8 cellular contexts compared by ENCODE assay signal in genomic region chr1:220094016-220094911, GRCh38. TPM values are rescaled to one million over a fixed set of nuclear protein-coding genes. Genes with fewer than 3 reads are reported as not detected.
DNase-seq lines count a peak whose midpoint lies in the region; ATAC-seq and TF ChIP-seq lines count a peak whose summit lies in the region.

IARS2 (plus strand) TSS chr1:220094132; CDS start chr1:220094217, 85 bp downstream.

- H3K14ac ChIP-seq in IMR-90 (replicated peaks; ENCODE audit: low read depth, low read length) = peak within 1 kb of the TSS; percentile 80

- TF ChIP-seq POLR2A in IMR-90 (IDR thresholded peaks at IDR 0.05; ENCODE audit: low read depth, low read length) (no peak), stomach (IDR thresholded peaks at IDR 0.05) (no peak)

- in situ Hi-C loops in IMR-90 (cut with MboI; ENCODE audit: low sequenced_read_pairs) = no loop called here

- H2BK120ac ChIP-seq in IMR-90 (ENCODE audit: low read depth, low read length) = no peak within 1 kb of the TSS

- DNase-seq in DMS153 treated with DMSO at 0.1 percent for 48 hours (lab: John Stamatoyannopoulos, UW; ENCODE audit: unreplicated experiment) (peak; percentile 93), IMR-90 (peak; percentile 82), RPMI8226 (peak; percentile 97), fibroblast of the conjunctiva (ENCODE audit: low read depth) (peak; percentile 67), neural crest cell (ENCODE audit: low read depth, low spot score) (peak; percentile 75), stomach (peak; percentile 92)
- peak; percentile 87 for DNase-seq in activated T-helper 9 cell treated with anti-CD3 and anti-CD28 coated beads, Interleukin-2, amount 50 U/mL, for 16 hours (ENCODE audit: low read depth)

- H2AFZ ChIP-seq in IMR-90 (replicated peaks; ENCODE audit: low read length, poor library complexity) = peak within 1 kb of the TSS; percentile 100

- intact Hi-C loops in IMR-90 (cut with micrococcal nuclease) (no loop called here), stomach (cut with DNase I; ENCODE audit: low total_unique reads) (no loop called here)

- H3K36me3 Mint-ChIP-seq in neural crest cell (ENCODE audit: low read depth) = peaks cover 13% of the 10 kb centered on the region

- H3K23ac ChIP-seq in IMR-90 (ENCODE audit: low read depth, low read length) = peak within 1 kb of the TSS; percentile 86; the same call in 1 of the 2 replicates

- H4K91ac ChIP-seq in IMR-90 (ENCODE audit: insufficient read depth, low read depth, low read length) = peak within 1 kb of the TSS; percentile 25; the same call in 1 of the 2 replicates

- H3K4me3 ChIP-seq in IMR-90 (ENCODE audit: insufficient read depth, low read depth, low read length) (peak within 1 kb of the TSS; percentile 91), stomach (peak within 1 kb of the TSS; percentile 80 to 99 (median 97))

- peak within 1 kb of the TSS; percentile 33 for H2BK5ac ChIP-seq in IMR-90 (ENCODE audit: low read depth, low read length, poor library complexity, severe bottlenecking)

- no peaks in the 10 kb centered on the region for H3K9me3 Mint-ChIP-seq in neural crest cell

- no peak for TF ChIP-seq EP300 in stomach (IDR thresholded peaks at IDR 0.05)

- H3K27me3 ChIP-seq in IMR-90 (ENCODE audit: control insufficient read depth, insufficient read depth, low read length) (no peaks in the 10 kb centered on the region), stomach (no peaks in the 10 kb centered on the region)

- H2BK20ac ChIP-seq in IMR-90 (ENCODE audit: low read depth, low read length) = no peak within 1 kb of the TSS

- no peak within 1 kb of the TSS for H3K27ac Mint-ChIP-seq in neural crest cell (ENCODE audit: unreplicated experiment)

- H3K4me3 Mint-ChIP-seq in neural crest cell = peak within 1 kb of the TSS; percentile 75

- H3K4me1 Mint-ChIP-seq in neural crest cell = peaks cover 19% of the 10 kb centered on the region

- H3K9me3 ChIP-seq in IMR-90 (ENCODE audit: control insufficient read depth, insufficient read depth, low read length) = no peaks in the 10 kb centered on the region
- H3K9me3 ChIP-seq in stomach = no peaks in the 10 kb centered on the region

- H2BK15ac ChIP-seq in IMR-90 (ENCODE audit: low read depth, low read length) = no peak within 1 kb of the TSS

- H3K9ac ChIP-seq in IMR-90 (ENCODE audit: low read depth, low read length) = peak within 1 kb of the TSS; percentile 84

- H3K36me3 ChIP-seq in IMR-90 (ENCODE audit: control insufficient read depth, insufficient read depth, low read length) = peaks cover 11% of the 10 kb centered on the region
- peaks cover 12 to 32% (median 32%) of the 10 kb centered on the region in 4 donors for H3K36me3 ChIP-seq in stomach

- peak within 1 kb of the TSS; percentile 74 for H3K27ac ChIP-seq in IMR-90 (ENCODE audit: insufficient read depth, low read length)
- H3K27ac ChIP-seq in stomach = peak within 1 kb of the TSS; percentile 81 to 96 (median 91)

- H3K27me3 Mint-ChIP-seq in neural crest cell (ENCODE audit: low read depth) = peaks cover 4% of the 10 kb centered on the region

- no peak for TF ChIP-seq RAD21 in IMR-90 (IDR thresholded peaks at IDR 0.05; ENCODE audit: low read length)

- dilution Hi-C loops in IMR-90 (cut with HindIII; ENCODE audit: low sequenced_read_pairs, unreplicated experiment) = no loop called here

- H3K18ac ChIP-seq in IMR-90 (ENCODE audit: low read depth, low read length) = no peak within 1 kb of the TSS

- ATAC-seq in GM21526 (IDR thresholded peaks at IDR 0.05; ENCODE audit: low FRiP score, unreplicated experiment) (peak; percentile 50), IMR-90 (ENCODE audit: low read depth) (peak; percentile 96)

- no peak within 1 kb of the TSS; the same call in 1 of the 2 replicates for H4K5ac ChIP-seq in IMR-90 (ENCODE audit: low read depth, low read length)

- peaks cover 3% of the 10 kb centered on the region for H3K9me1 ChIP-seq in IMR-90 (ENCODE audit: insufficient read depth, low read length)

- H3K4ac ChIP-seq in IMR-90 (ENCODE audit: low read depth, low read length) = peak within 1 kb of the TSS; percentile 43; the same call in 1 of the 2 replicates

- H2AK5ac ChIP-seq in IMR-90 (ENCODE audit: low read depth, low read length) = peak within 1 kb of the TSS; percentile 62; the same call in 1 of the 2 replicates

- H4K8ac ChIP-seq in IMR-90 (ENCODE audit: low read depth in 2 of 2, low read length in 2 of 2) = peak within 1 kb of the TSS; percentile 40 to 83; a peak in 2 of 4 replicates

- H3K4me1 ChIP-seq in IMR-90 (ENCODE audit: control insufficient read depth, insufficient read depth, low read length) (peaks cover 3% of the 10 kb centered on the region), stomach (peaks cover 10 to 31% (median 22%) of the 10 kb centered on the region in 4 donors)

- H3K4me2 ChIP-seq in IMR-90 (ENCODE audit: low read depth, low read length) = peak within 1 kb of the TSS; percentile 83

- TF ChIP-seq CTCF in IMR-90 (conservative IDR thresholded peaks at IDR 0.05; ENCODE audit: low read depth, low read length) = no peak
- TF ChIP-seq CTCF in neural crest cell (conservative IDR thresholded peaks at IDR 0.05) = no peak
- TF ChIP-seq CTCF in stomach (IDR thresholded peaks at IDR 0.05) = no peak

- peak within 1 kb of the TSS; percentile 84 for H2AK9ac ChIP-seq in IMR-90 (replicated peaks; ENCODE audit: low read depth, low read length, poor library complexity)

- no peaks in the 10 kb centered on the region for H4K20me1 ChIP-seq in IMR-90 (ENCODE audit: insufficient read depth, low read length)

- peaks cover 7 to 18% of the 10 kb centered on the region in 2 experiments for H3K79me1 ChIP-seq in IMR-90 (ENCODE audit: low read depth in 1 of 2, low read length in 2 of 2)

- no TSS peak for BruUV-seq in IMR-90 (replicated peaks; lab: Mats Ljungman, UMichigan)

- 2% methylated on average over 16 of the region's 73 CpGs; no CpG with 5 or more reads in 1 of the 2 experiments for WGBS in IMR-90 (ENCODE audit: extremely low coverage in 2 of 2, insufficient read length in 1 of 2), 2 experiments
- WGBS in stomach, 5 donors = 0 to 2% (median 1%) methylated on average over 29 to 73 of the region's 73 CpGs

- POLR2A ChIA-PET in IMR-90 (lab: Charles Lee; ENCODE audit: unreplicated experiment) = no interaction called here

- CTCF ChIA-PET in IMR-90 (lab: Yijun Ruan, JAX) = no interaction called here

- no peak within 1 kb of the TSS for H3K56ac ChIP-seq in IMR-90 (ENCODE audit: extremely low read depth, insufficient read depth, low read length)

TF ChIP-seq in IMR-90, 13 proteins besides CTCF, POLR2A, EP300 and RAD21:
- TF ChIP-seq RFX5 (IDR thresholded peaks at IDR 0.05; ENCODE audit: low read depth, low read length) (no peak), MAZ (IDR thresholded peaks at IDR 0.05; ENCODE audit: borderline replicate concordance, low read depth, low read length) (peak; percentile 76; the same call in 1 of the 2 replicates), MXI1 (IDR thresholded peaks at IDR 0.05; ENCODE audit: borderline replicate concordance, low read depth, low read length) (peak; percentile 62), NFE2L2 (IDR thresholded peaks at IDR 0.05; ENCODE audit: low read depth, low read length) (no peak)

RNA-seq across cellular contexts. Expression of gene IARS2, which starts in this region (rescaled TPM):
- total RNA-seq in IMR-90 (2012; rRNA removed) (77.4 and 92.2 TPM in 2 replicates), neural crest cell (65.1 and 66.9 TPM in 2 replicates), stomach (100 to 1,000 TPM in 1 of 5 donors, 10 to 100 TPM in 4; 15.8 to 132 (median 55.8) TPM)
- polyA plus RNA-seq in IMR-90 (2012; rRNA removed) (26.2 and 34.8 TPM in 2 replicates), stomach (10 to 100 TPM; 11.0 to 21.6 (median 17.0) TPM)
- polyA plus RNA-seq in IMR-90 (2012; cell fraction: cytosol; rRNA removed) = 6.7 and 11.2 TPM in 2 replicates
- polyA plus RNA-seq in IMR-90 (2012; cell fraction: nucleus; rRNA removed; ENCODE audit: low replicate concordance) = 1.9 and 11.4 TPM in 2 replicates

Comparison
In these comparisons a context has a peak if more than half of its experiments do, and no peak if none do; other contexts are left out.
1. Peak in every context shown above with its lines: DNase-seq, ATAC-seq, H3K4me3 ChIP-seq and H3K27ac ChIP-seq.